Comparison of ENCODE assay signal across 8 cellular contexts in the genomic region with DNA sequence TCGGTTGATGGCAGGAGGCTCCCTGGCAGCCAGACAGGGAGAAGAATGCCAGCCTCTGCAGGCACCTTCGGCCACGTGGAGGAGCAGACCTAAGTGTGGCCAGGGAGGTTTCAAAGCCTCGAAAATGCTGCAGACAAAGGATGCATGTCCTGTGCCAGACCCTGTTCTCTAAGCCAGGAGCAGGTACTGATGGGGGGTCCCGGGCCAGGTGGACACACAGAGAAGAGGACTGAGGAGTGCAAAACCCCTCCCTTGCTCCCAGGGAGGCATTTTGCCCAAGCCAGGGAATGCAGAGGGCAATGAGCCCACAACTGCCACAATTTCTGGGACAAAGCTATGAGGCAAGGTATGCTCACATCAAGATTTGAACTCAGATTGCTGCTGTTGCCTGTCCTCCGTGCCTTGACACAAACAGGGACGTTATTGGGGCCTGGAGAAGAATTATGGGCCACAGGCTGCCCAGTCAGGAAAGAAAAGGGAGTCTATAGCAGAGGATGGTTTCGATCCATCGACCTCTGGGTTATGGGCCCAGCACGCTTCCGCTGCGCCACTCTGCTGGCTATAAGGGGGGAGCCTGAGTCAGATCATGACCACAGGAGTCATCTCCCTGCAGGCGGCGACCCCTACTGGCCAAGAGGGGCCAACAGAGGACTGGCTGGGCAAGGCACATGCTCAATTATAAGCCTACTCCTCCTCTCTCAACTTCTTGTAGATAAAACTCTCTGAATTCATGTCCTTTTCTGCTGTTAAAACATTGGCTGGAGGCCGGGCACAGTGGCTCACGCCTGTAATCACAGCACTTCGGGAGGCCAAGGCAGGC. TPM values are rescaled to one million over a fixed set of nuclear protein-coding genes. Genes with fewer than 3 reads are reported as not detected.
DNase-seq lines count a peak whose midpoint lies in the region; ATAC-seq and TF ChIP-seq lines count a peak whose summit lies in the region.

No MANE protein-coding gene starts in this region.

- H3K4me3 ChIP-seq in HFF-Myc (replicated peaks; ENCODE audit: low read depth, low read length) (no peak overlapping the region), cardiac muscle cell (no peak overlapping the region), upper lobe of left lung (peak overlapping the region in 1 of 4 donors; percentile 22)

- peaks cover 21% of the 10 kb centered on the region for H3K4me1 Mint-ChIP-seq in activated naive CD8-positive, alpha-beta T cell treated with anti-CD3 and anti-CD28 coated beads, Interleukin-2, amount 10 ng/mL, durations not matched to agents 7 days and 5 days

- H3K27me3 ChIP-seq in cardiac muscle cell, result no peaks in the 10 kb centered on the region
- no peaks in the 10 kb centered on the region for H3K27me3 ChIP-seq in upper lobe of left lung

- peak in 1 of 4 donors; percentile 42 for TF ChIP-seq POLR2A in upper lobe of left lung (IDR thresholded peaks at IDR 0.05)

- peak; percentile 73 for ATAC-seq in activated naive CD8-positive, alpha-beta T cell treated with anti-CD3 and anti-CD28 coated beads, Interleukin-2, amount 10 ng/mL, durations not matched to agents 7 days and 5 days (ENCODE audit: low read depth)
- peak; percentile 81 to 91 for ATAC-seq in upper lobe of left lung (ENCODE audit: low FRiP score in 2 of 2)

- H3K4me1 ChIP-seq in cardiac muscle cell (ENCODE audit: low read depth), result no peaks in the 10 kb centered on the region
- peaks cover 17 to 39% (median 25%) of the 10 kb centered on the region in 4 donors for H3K4me1 ChIP-seq in upper lobe of left lung

- H3K36me3 ChIP-seq in cardiac muscle cell, result no peaks in the 10 kb centered on the region
- peaks cover 0 to 2% (median 0%) of the 10 kb centered on the region in 4 donors for H3K36me3 ChIP-seq in upper lobe of left lung

- H3K36me3 Mint-ChIP-seq in activated naive CD8-positive, alpha-beta T cell treated with anti-CD3 and anti-CD28 coated beads, Interleukin-2, amount 10 ng/mL, durations not matched to agents 7 days and 5 days, result peaks cover 1% of the 10 kb centered on the region

- DNase-seq in G401 (ENCODE audit: low spot score) (peak; percentile 82), HFF-Myc (ENCODE audit: extremely low read depth, low read depth) (peak; percentile 98), NCI-H1105 treated with DMSO at 0.1 percent for 48 hours (lab: John Stamatoyannopoulos, UW) (peak; percentile 56), SW 1271 (lab: John Stamatoyannopoulos, UW) (peak; percentile 91 to 97), cardiac muscle cell (ENCODE audit: low read depth in 1 of 2, low spot score in 1 of 2) (peak; percentile 84 to 94), pons (ENCODE audit: low spot score) (peak; percentile 87), upper lobe of left lung (peak; percentile 78 to 91)
- DNase-seq in activated naive CD8-positive, alpha-beta T cell treated with anti-CD3 and anti-CD28 coated beads, Interleukin-2, amount 10 ng/mL, durations not matched to agents 7 days and 5 days, result peak; percentile 92

- H3K9me3 ChIP-seq in cardiac muscle cell (ENCODE audit: low read depth) (no peaks in the 10 kb centered on the region), upper lobe of left lung (no peaks in the 10 kb centered on the region)

- no peak for TF ChIP-seq EP300 in upper lobe of left lung (IDR thresholded peaks at IDR 0.05)

- no peaks in the 10 kb centered on the region for H3K9me3 Mint-ChIP-seq in activated naive CD8-positive, alpha-beta T cell treated with anti-CD3 and anti-CD28 coated beads, Interleukin-2, amount 10 ng/mL, durations not matched to agents 7 days and 5 days

- no peaks in the 10 kb centered on the region for H3K27me3 Mint-ChIP-seq in activated naive CD8-positive, alpha-beta T cell treated with anti-CD3 and anti-CD28 coated beads, Interleukin-2, amount 10 ng/mL, durations not matched to agents 7 days and 5 days

- peak overlapping the region; percentile 78 for H3K4me3 Mint-ChIP-seq in activated naive CD8-positive, alpha-beta T cell treated with anti-CD3 and anti-CD28 coated beads, Interleukin-2, amount 10 ng/mL, durations not matched to agents 7 days and 5 days

- WGBS in upper lobe of left lung, 2 donors, result 4 to 11% methylated on average over 11 to 17 of the region's 17 CpGs

- in situ Hi-C loops in G401 (cut with HindIII; ENCODE audit: low sequenced_read_pairs), result no loop called here

- H3K27ac Mint-ChIP-seq in activated naive CD8-positive, alpha-beta T cell treated with anti-CD3 and anti-CD28 coated beads, Interleukin-2, amount 10 ng/mL, durations not matched to agents 7 days and 5 days, result peak overlapping the region; percentile 86

- POLR2A ChIA-PET in activated naive CD8-positive, alpha-beta T cell treated with anti-CD3 and anti-CD28 coated beads, Interleukin-2, amount 10 ng/mL, durations not matched to agents 7 days and 5 days (lab: Charles Lee), result interaction anchor here (1.0 kb wide), 1 partner anchor 25 kb away, joined by 4 read pairs; a partner anchor contains a TSS

- TF ChIP-seq CTCF in HFF-Myc (IDR thresholded peaks at IDR 0.05; ENCODE audit: low read depth, low read length, missing control alignments), result peak; percentile 92
- TF ChIP-seq CTCF in cardiac muscle cell (IDR thresholded peaks at IDR 0.05; ENCODE audit: low read depth, low read length), result peak; percentile 90
- TF ChIP-seq CTCF in upper lobe of left lung (IDR thresholded peaks at IDR 0.05), result peak; percentile 84 to 99 (median 95)

- H3K27ac ChIP-seq in cardiac muscle cell, result peak overlapping the region; percentile 25
- peak overlapping the region; percentile 36 to 84 (median 47) for H3K27ac ChIP-seq in upper lobe of left lung

RNA-seq across cellular contexts. Expression of a gene that starts 25.1 kb away (rescaled TPM):
- total RNA-seq in G401 (2014; rRNA removed; shearing (Covaris generic)), result 52.8 and 57.7 TPM in 2 replicates
- total RNA-seq in activated naive CD8-positive, alpha-beta T cell treated with anti-CD3 and anti-CD28 coated beads, Interleukin-2, amount 10 ng/mL, durations not matched to agents 7 days and 5 days, result 10 to 100 TPM; 59.6 to 60.8 TPM
- 44.5 and 63.0 TPM in 2 replicates for total RNA-seq in cardiac muscle cell
- polyA plus RNA-seq in cardiac muscle cell, result 22.0 and 26.7 TPM in 2 replicates
- total RNA-seq in upper lobe of left lung, result 10 to 100 TPM; 50.8 to 92.7 (median 58.9) TPM

RNA-seq across cellular contexts. Expression of a gene that starts 35.9 kb away (rescaled TPM):
- 16.5 and 34.0 TPM in 2 replicates for total RNA-seq in G401 (2014; rRNA removed; shearing (Covaris generic))
- 100 to 1,000 TPM; 106 to 121 TPM for total RNA-seq in activated naive CD8-positive, alpha-beta T cell treated with anti-CD3 and anti-CD28 coated beads, Interleukin-2, amount 10 ng/mL, durations not matched to agents 7 days and 5 days
- total RNA-seq in cardiac muscle cell (105 and 113 TPM in 2 replicates), upper lobe of left lung (10 to 100 TPM; 28.9 to 77.8 (median 62.6) TPM)
- polyA plus RNA-seq in cardiac muscle cell, result 215 and 258 TPM in 2 replicates

RNA-seq across cellular contexts. Expression of a gene that starts 43.9 kb away (rescaled TPM):
- 48.7 and 64.5 TPM in 2 replicates for total RNA-seq in G401 (2014; rRNA removed; shearing (Covaris generic))
- total RNA-seq in activated naive CD8-positive, alpha-beta T cell treated with anti-CD3 and anti-CD28 coated beads, Interleukin-2, amount 10 ng/mL, durations not matched to agents 7 days and 5 days, result 100 to 1,000 TPM; 301 to 323 TPM
- 48.6 and 52.7 TPM in 2 replicates for total RNA-seq in cardiac muscle cell
- 65.5 and 71.3 TPM in 2 replicates for polyA plus RNA-seq in cardiac muscle cell
- 100 to 1,000 TPM in 3 of 6 donors, 10 to 100 TPM in 3; 74.9 to 193 (median 108) TPM for total RNA-seq in upper lobe of left lung
